In the genomic region with DNA sequence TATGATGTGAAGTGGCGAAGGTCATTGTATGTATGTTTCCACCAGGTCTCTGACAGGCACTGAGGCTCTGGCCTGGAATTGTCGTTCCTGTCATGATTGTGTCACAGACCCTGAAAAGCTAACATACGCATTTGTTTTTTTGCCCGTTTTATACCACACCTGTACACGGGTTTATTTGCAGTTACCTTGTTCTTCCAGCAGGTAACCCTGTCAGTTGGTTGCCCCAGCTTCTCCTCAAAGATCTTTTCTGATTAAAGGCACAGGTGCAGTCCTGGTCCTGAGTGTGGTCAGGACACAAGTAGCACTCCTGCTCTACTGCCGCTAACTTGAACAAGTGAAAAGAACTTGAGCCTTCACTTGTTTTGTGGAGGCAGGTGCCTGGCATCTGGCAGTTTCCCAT, we compare ENCODE assay signal across 27 cellular contexts. TPM values are rescaled to one million over a fixed set of nuclear protein-coding genes. Genes with fewer than 3 reads are reported as not detected.
"Had no signal": no experiment of that assay in that cellular context is flagged by ENCODE, and none has a peak within 500 bp of the region (broad histone marks: within the 10 kb centered on the region; RNA-seq: fewer than 3 reads in every experiment).

No MANE protein-coding gene starts in this region.

- ATAC-seq: activated CD8-positive, alpha-beta T cell treated with anti-CD3 and anti-CD28 coated beads for 36 hours; activated naive CD4-positive, alpha-beta T cell treated with anti-CD3 and anti-CD28 coated beads, Interleukin-2, amount 50 U/mL, for 72 hours; Right ventricle myocardium inferior; T-cell had no signal

- H3K27me3 Mint-ChIP-seq: activated CD8-positive, alpha-beta T cell treated with anti-CD3 and anti-CD28 coated beads for 36 hours; T-cell had no signal

- H3K4me3 ChIP-seq: adrenal gland, MG63, SK-N-MC had no signal

- H3K4me1 ChIP-seq: adrenal gland had no signal

- H3K27me3 ChIP-seq: adrenal gland, MG63 had no signal

- H3K27ac Mint-ChIP-seq: activated CD8-positive, alpha-beta T cell treated with anti-CD3 and anti-CD28 coated beads for 36 hours; activated T-helper 1 cell treated with anti-CD3 and anti-CD28 coated beads, Interleukin-12 subunit alpha, Interleukin-12 subunit beta, Interleukin-2, Interleukin-4 antibody, amounts not matched to agents 30 ng/mL and 10 ng/mL and 1 ng/mL, durations not matched to agents 14 hours and 24 hours and 36 hours had no signal

- DNase-seq: activated CD4-positive, CD25-positive, alpha-beta regulatory T cell; activated CD8-positive, alpha-beta memory T cell treated with anti-CD3 and anti-CD28 coated beads, Interleukin-2, amount 50 U/mL, for 4 hours; activated CD8-positive, alpha-beta T cell treated with anti-CD3 and anti-CD28 coated beads for 36 hours; activated effector memory CD4-positive, alpha-beta T cell treated with Interleukin-2 at 50 U/mL for 16 hours; activated naive CD4-positive, alpha-beta T cell treated with Interleukin-2 at 50 U/mL for 16 hours; adrenal gland; anterior cingulate cortex; cerebellar nuclear complex; MG63; NCI-H1105; NCI-H1436; NCI-H187; NCI-H2081; NCI-H345; NCI-H510A; NCI-H526 treated with DMSO at 0.1 percent for 48 hours; NCI-H82; RPMI8226; T-cell; T-helper 2 cell; T1000 had no signal

- H3K4me3 Mint-ChIP-seq: activated CD8-positive, alpha-beta T cell treated with anti-CD3 and anti-CD28 coated beads for 36 hours; activated T-helper 1 cell treated with anti-CD3 and anti-CD28 coated beads, Interleukin-12 subunit alpha, Interleukin-12 subunit beta, Interleukin-2, Interleukin-4 antibody, amounts not matched to agents 30 ng/mL and 10 ng/mL and 1 ng/mL, durations not matched to agents 14 hours and 24 hours and 36 hours; T-cell had no signal

- H3K27ac ChIP-seq: adrenal gland, SK-N-MC, VCaP had no signal

- H3K9me3 Mint-ChIP-seq: activated CD8-positive, alpha-beta T cell treated with anti-CD3 and anti-CD28 coated beads for 36 hours; activated naive CD4-positive, alpha-beta T cell treated with anti-CD3 and anti-CD28 coated beads, Interleukin-2, amount 50 U/mL, for 72 hours; activated T-helper 1 cell treated with anti-CD3 and anti-CD28 coated beads, Interleukin-12 subunit alpha, Interleukin-12 subunit beta, Interleukin-2, Interleukin-4 antibody, amounts not matched to agents 30 ng/mL and 10 ng/mL and 1 ng/mL, durations not matched to agents 14 hours and 24 hours and 36 hours; T-cell had no signal

- H3K9me3 ChIP-seq: adrenal gland, MG63 had no signal

RNA-seq across cellular contexts. Expression of a gene that starts 19.9 kb away (rescaled TPM):
- total RNA-seq: OCI-LY7 had no signal
